In the genomic region with DNA sequence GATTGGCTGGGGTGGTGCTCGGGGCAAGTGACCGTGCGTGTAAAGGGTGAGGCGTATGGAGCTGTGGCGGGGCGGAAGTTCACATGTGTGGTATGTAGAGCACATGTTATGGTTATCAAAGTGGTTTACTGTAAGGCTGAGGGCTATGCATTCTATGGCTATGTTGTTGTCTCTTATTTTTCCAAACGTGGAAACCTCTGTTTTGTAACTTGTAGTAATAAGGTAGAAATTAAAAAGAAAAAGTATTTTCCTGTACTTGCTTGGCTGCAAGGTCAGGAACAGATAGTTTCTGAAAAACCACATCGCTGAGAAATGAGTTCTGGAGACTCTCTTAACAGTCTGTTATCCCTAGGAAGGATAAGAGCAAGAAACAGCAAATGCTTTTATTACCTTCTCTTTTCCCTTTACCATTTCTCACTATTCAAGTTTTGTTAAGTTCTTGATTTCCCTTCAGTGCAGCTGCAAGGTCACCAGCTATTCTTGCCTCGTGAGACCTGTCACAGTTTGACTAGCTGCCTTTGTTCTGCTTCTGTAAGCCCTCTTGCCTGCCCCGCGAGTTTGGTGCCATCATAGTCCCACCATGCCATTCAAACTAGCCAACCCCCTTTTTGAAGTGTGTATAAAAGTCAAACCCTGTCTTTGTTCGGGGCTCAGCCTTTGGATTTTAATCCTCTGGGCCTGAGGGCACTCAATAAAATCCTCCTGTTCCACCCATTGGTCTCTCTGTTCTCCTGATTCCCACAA, we compare ENCODE assay signal across 1 cellular context.
A peak's percentile ranks its signal among the peaks of the same experiment; 100 is the strongest.
TF ChIP-seq lines count a peak whose summit lies in the region.

No MANE protein-coding gene starts in this region.

TF ChIP-seq in GM12878, 131 proteins besides CTCF, POLR2A, EP300 and RAD21 (continues in another document):
- TF ChIP-seq PML (IDR thresholded peaks at IDR 0.05; ENCODE audit: low read length) (peak; percentile 100), SUPT20H (IDR thresholded peaks at IDR 0.05; ENCODE audit: borderline replicate concordance, control insufficient read depth, low read depth, low read length) (no peak), POLR2AphosphoS2 (IDR thresholded peaks at IDR 0.05; ENCODE audit: low read depth, low read length) (peak; percentile 99), BCL3 (IDR thresholded peaks at IDR 0.05; ENCODE audit: borderline replicate concordance, insufficient read depth, low read depth, low read length, poor library complexity, severe bottlenecking) (peak; percentile 94), STAT3 (IDR thresholded peaks at IDR 0.05; ENCODE audit: low read depth, low read length) (peak; percentile 97; the same call in 1 of the 2 replicates), MTA3 (IDR thresholded peaks at IDR 0.05; ENCODE audit: borderline replicate concordance, low read length) (peak; percentile 100), SMAD1 (IDR thresholded peaks at IDR 0.05; ENCODE audit: low read depth, partially characterized antibody) (peak; percentile 99), KAT2A (conservative IDR thresholded peaks at IDR 0.05; ENCODE audit: control insufficient read depth, low read depth, low read length) (0 out of 2 replicates have a peak, but pooled peaks have one; percentile 26), ZZZ3 (IDR thresholded peaks at IDR 0.05; ENCODE audit: control insufficient read depth, insufficient read length, low read depth) (no peak), PRDM15 (CRISPR knock-in tag; IDR thresholded peaks at IDR 0.05) (peak; percentile 99), CREM (IDR thresholded peaks at IDR 0.05; ENCODE audit: low read depth) (peak; percentile 73; the same call in 1 of the 2 replicates), ZNF207 (IDR thresholded peaks at IDR 0.05; ENCODE audit: borderline replicate concordance) (peak; percentile 8), MEF2A (IDR thresholded peaks at IDR 0.05; ENCODE audit: insufficient read depth, low read depth, low read length) (peak; percentile 93), FOS (IDR thresholded peaks at IDR 0.05; ENCODE audit: borderline replicate concordance, extremely low read depth, insufficient read length) (no peak), RB1 (IDR thresholded peaks at IDR 0.05; ENCODE audit: borderline replicate concordance) (no peak; the same call in 1 of the 2 replicates), DPF2 (IDR thresholded peaks at IDR 0.05) (0 out of 2 replicates have a peak, but pooled peaks have one; percentile 24), TARDBP (IDR thresholded peaks at IDR 0.05; ENCODE audit: borderline replicate concordance) (peak; percentile 96), NFIC (IDR thresholded peaks at IDR 0.05; ENCODE audit: low read depth, low read length) (peak; percentile 90), POLR2AphosphoS5 (IDR thresholded peaks at IDR 0.05; ENCODE audit: low read length) (peak; percentile 100), FOXM1 (IDR thresholded peaks at IDR 0.05; ENCODE audit: low read depth, low read length) (peak; percentile 83), CBX5 (IDR thresholded peaks at IDR 0.05; ENCODE audit: low read depth) (peak; percentile 63; the same call in 1 of the 2 replicates), RCOR1 (conservative IDR thresholded peaks at IDR 0.05; ENCODE audit: low read depth, low read length) (peak; percentile 83; the same call in 1 of the 2 replicates), SIX5 (IDR thresholded peaks at IDR 0.05; ENCODE audit: low read depth, low read length, severe bottlenecking) (peak; percentile 16), IRF4 (IDR thresholded peaks at IDR 0.05; ENCODE audit: low read depth, low read length) (peak; percentile 45; the same call in 1 of the 2 replicates), WRNIP1 (IDR thresholded peaks at IDR 0.05; ENCODE audit: borderline replicate concordance, low read depth, low read length) (0 out of 2 replicates have a peak, but pooled peaks have one; percentile 95), CBX3 (IDR thresholded peaks at IDR 0.05; ENCODE audit: borderline replicate concordance, low read depth) (no peak), SP1 (IDR thresholded peaks at IDR 0.05; ENCODE audit: low read depth, low read length) (peak; percentile 81), SPI1 (IDR thresholded peaks at IDR 0.05; ENCODE audit: borderline replicate concordance, insufficient read depth, low read depth, low read length) (no peak), RBBP5 (conservative IDR thresholded peaks at IDR 0.05) (no peak), BRCA1 (IDR thresholded peaks at IDR 0.05; ENCODE audit: low read depth, low read length) (no peak), NKRF (conservative IDR thresholded peaks at IDR 0.05) (no peak), KLF5 (IDR thresholded peaks at IDR 0.05; ENCODE audit: partially characterized antibody) (peak; percentile 71), SIN3A (IDR thresholded peaks at IDR 0.05; ENCODE audit: low read depth, low read length) (no peak; the same call in 1 of the 2 replicates)
- TF ChIP-seq, protein P1, sequence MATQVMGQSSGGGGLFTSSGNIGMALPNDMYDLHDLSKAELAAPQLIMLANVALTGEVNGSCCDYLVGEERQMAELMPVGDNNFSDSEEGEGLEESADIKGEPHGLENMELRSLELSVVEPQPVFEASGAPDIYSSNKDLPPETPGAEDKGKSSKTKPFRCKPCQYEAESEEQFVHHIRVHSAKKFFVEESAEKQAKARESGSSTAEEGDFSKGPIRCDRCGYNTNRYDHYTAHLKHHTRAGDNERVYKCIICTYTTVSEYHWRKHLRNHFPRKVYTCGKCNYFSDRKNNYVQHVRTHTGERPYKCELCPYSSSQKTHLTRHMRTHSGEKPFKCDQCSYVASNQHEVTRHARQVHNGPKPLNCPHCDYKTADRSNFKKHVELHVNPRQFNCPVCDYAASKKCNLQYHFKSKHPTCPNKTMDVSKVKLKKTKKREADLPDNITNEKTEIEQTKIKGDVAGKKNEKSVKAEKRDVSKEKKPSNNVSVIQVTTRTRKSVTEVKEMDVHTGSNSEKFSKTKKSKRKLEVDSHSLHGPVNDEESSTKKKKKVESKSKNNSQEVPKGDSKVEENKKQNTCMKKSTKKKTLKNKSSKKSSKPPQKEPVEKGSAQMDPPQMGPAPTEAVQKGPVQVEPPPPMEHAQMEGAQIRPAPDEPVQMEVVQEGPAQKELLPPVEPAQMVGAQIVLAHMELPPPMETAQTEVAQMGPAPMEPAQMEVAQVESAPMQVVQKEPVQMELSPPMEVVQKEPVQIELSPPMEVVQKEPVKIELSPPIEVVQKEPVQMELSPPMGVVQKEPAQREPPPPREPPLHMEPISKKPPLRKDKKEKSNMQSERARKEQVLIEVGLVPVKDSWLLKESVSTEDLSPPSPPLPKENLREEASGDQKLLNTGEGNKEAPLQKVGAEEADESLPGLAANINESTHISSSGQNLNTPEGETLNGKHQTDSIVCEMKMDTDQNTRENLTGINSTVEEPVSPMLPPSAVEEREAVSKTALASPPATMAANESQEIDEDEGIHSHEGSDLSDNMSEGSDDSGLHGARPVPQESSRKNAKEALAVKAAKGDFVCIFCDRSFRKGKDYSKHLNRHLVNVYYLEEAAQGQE (IDR thresholded peaks at IDR 0.05; ENCODE audit: low read depth, low read length): 0 out of 2 replicates have a peak, but pooled peaks have one; percentile 31
- TF ChIP-seq, protein P2, sequence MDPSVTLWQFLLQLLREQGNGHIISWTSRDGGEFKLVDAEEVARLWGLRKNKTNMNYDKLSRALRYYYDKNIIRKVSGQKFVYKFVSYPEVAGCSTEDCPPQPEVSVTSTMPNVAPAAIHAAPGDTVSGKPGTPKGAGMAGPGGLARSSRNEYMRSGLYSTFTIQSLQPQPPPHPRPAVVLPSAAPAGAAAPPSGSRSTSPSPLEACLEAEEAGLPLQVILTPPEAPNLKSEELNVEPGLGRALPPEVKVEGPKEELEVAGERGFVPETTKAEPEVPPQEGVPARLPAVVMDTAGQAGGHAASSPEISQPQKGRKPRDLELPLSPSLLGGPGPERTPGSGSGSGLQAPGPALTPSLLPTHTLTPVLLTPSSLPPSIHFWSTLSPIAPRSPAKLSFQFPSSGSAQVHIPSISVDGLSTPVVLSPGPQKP (IDR thresholded peaks at IDR 0.05; ENCODE audit: low read depth, low read length): peak; percentile 72
- TF ChIP-seq, protein P3, sequence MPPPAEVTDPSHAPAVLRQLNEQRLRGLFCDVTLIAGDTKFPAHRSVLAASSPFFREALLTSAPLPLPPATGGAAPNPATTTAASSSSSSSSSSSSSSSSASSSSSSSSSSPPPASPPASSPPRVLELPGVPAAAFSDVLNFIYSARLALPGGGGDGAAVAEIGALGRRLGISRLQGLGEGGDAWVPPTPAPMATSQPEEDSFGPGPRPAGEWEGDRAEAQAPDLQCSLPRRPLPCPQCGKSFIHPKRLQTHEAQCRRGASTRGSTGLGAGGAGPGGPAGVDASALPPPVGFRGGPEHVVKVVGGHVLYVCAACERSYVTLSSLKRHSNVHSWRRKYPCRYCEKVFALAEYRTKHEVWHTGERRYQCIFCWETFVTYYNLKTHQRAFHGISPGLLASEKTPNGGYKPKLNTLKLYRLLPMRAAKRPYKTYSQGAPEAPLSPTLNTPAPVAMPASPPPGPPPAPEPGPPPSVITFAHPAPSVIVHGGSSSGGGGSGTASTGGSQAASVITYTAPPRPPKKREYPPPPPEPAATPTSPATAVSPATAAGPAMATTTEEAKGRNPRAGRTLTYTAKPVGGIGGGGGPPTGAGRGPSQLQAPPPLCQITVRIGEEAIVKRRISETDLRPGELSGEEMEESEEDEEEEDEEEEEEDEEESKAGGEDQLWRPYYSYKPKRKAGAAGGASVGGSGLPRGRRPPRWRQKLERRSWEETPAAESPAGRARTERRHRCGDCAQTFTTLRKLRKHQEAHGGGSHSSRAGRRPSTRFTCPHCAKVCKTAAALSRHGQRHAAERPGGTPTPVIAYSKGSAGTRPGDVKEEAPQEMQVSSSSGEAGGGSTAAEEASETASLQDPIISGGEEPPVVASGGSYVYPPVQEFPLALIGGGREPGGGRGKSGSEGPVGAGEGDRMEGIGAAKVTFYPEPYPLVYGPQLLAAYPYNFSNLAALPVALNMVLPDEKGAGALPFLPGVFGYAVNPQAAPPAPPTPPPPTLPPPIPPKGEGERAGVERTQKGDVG (CRISPR knock-in tag; IDR thresholded peaks at IDR 0.05): peak; percentile 99
- TF ChIP-seq, protein P4, sequence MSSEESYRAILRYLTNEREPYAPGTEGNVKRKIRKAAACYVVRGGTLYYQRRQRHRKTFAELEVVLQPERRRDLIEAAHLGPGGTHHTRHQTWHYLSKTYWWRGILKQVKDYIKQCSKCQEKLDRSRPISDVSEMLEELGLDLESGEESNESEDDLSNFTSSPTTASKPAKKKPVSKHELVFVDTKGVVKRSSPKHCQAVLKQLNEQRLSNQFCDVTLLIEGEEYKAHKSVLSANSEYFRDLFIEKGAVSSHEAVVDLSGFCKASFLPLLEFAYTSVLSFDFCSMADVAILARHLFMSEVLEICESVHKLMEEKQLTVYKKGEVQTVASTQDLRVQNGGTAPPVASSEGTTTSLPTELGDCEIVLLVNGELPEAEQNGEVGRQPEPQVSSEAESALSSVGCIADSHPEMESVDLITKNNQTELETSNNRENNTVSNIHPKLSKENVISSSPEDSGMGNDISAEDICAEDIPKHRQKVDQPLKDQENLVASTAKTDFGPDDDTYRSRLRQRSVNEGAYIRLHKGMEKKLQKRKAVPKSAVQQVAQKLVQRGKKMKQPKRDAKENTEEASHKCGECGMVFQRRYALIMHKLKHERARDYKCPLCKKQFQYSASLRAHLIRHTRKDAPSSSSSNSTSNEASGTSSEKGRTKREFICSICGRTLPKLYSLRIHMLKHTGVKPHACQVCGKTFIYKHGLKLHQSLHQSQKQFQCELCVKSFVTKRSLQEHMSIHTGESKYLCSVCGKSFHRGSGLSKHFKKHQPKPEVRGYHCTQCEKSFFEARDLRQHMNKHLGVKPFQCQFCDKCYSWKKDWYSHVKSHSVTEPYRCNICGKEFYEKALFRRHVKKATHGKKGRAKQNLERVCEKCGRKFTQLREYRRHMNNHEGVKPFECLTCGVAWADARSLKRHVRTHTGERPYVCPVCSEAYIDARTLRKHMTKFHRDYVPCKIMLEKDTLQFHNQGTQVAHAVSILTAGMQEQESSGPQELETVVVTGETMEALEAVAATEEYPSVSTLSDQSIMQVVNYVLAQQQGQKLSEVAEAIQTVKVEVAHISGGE (CRISPR knock-in tag; IDR thresholded peaks at IDR 0.05): peak; percentile 83
